ENCODE assay signal across 8 cellular contexts in the genomic region with DNA sequence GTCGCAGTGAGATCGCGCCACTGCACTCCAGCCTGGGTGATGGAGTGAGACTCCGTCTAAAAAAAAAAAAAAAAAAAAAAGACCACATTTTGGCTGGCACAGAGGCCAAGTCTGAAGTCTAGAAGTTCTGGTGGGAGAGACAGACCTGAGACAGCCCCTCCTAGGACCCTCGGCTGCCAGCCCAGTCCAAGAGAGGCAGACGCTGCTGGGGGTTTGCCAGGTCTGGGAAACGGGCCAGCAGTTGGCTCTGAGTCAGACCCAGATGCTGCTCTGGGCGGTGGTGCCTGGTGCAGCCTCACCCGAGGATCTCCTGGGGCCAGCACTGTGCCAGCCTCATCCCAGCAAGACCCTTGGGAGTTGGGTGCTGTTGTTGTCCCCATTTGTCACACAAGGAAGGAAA. TPM values are rescaled to one million over a fixed set of nuclear protein-coding genes. Genes with fewer than 3 reads are reported as not detected.
A peak's percentile ranks its signal among the peaks of the same experiment; 100 is the strongest.
DNase-seq lines count a peak whose midpoint lies in the region; ATAC-seq and TF ChIP-seq lines count a peak whose summit lies in the region.

No MANE protein-coding gene starts in this region.

- H3K36me3 ChIP-seq in Panc1 (ENCODE audit: control insufficient read depth, insufficient read depth, low read length), result no peaks in the 10 kb centered on the region

- H3K27ac ChIP-seq in Panc1 (ENCODE audit: low read length), result no peak overlapping the region
- H3K27ac ChIP-seq in coronary artery, result no peak overlapping the region

- no TSS peak for BruUV-seq in Panc1 (replicated peaks; lab: Mats Ljungman, UMichigan)

- ATAC-seq in Panc1 (0 out of 2 replicates have a peak, but pooled peaks have one; percentile 52), GM21529 (IDR thresholded peaks at IDR 0.05; ENCODE audit: unreplicated experiment) (no peak)

- POLR2A ChIA-PET in Panc1 (lab: Charles Lee), result no interaction called here

- in situ Hi-C loops in Panc1 (cut with HindIII; ENCODE audit: low pct_unique_long_range_greater_than_20kb, low sequenced_read_pairs), result no loop called here

- CTCF ChIA-PET in Panc1 (lab: Charles Lee), result no interaction called here

- DNase-seq in GM03348 (ENCODE audit: low spot score) (peak; percentile 68), Panc1 (ENCODE audit: low read depth, low spot score) (no peak), fibroblast of pulmonary artery (ENCODE audit: low read depth) (peak; percentile 64), putamen (ENCODE audit: low spot score) (peak; percentile 93), iPS-NIHi11 (ENCODE audit: low spot score) (no peak), NCI-H82 (lab: John Stamatoyannopoulos, UW) (no peak), coronary artery (ENCODE audit: low spot score) (no peak)

- H3K4me1 ChIP-seq in Panc1 (ENCODE audit: control insufficient read depth, insufficient read depth, low read length), result peaks cover 8% of the 10 kb centered on the region

- H3K4me3 ChIP-seq in Panc1 (ENCODE audit: low read depth in 2 of 2, low read length in 2 of 2) (no peak overlapping the region), fibroblast of pulmonary artery (replicated peaks; ENCODE audit: low read depth, low read length) (no peak overlapping the region), coronary artery (no peak overlapping the region)

- no peak for TF ChIP-seq CTCF in Panc1 (IDR thresholded peaks at IDR 0.05)
- no peak for TF ChIP-seq CTCF in fibroblast of pulmonary artery (IDR thresholded peaks at IDR 0.05; ENCODE audit: low read length, missing control alignments)
- TF ChIP-seq CTCF in coronary artery (IDR thresholded peaks at IDR 0.05), result no peak

- no peaks in the 10 kb centered on the region for H3K27me3 ChIP-seq in Panc1 (ENCODE audit: control insufficient read depth, insufficient read depth, low read length)

- intact Hi-C loops in Panc1 (cut with micrococcal nuclease; ENCODE audit: unreplicated experiment), result no loop called here

- H3K9me3 ChIP-seq in Panc1 (ENCODE audit: control insufficient read depth, insufficient read depth, low read depth, low read length), result no peaks in the 10 kb centered on the region

RNA-seq across cellular contexts. Expression of a gene that starts 5.8 kb away (rescaled TPM):
- total RNA-seq in Panc1 (2021; ENCODE audit: unreplicated experiment), result 1.1 TPM
- polyA plus RNA-seq in Panc1 (2012; ENCODE audit: insufficient read length), result 2.7 TPM

RNA-seq across cellular contexts. Expression of a gene that starts 37.8 kb away (rescaled TPM):
- 0.67 TPM for total RNA-seq in Panc1 (2021; ENCODE audit: unreplicated experiment)
- 0.23 TPM for polyA plus RNA-seq in Panc1 (2012; ENCODE audit: insufficient read length)

RNA-seq across cellular contexts. Expression of a gene that starts 37.8 kb away (rescaled TPM):
- total RNA-seq in Panc1 (2021; ENCODE audit: unreplicated experiment), result 56.6 TPM
- 93.7 TPM for polyA plus RNA-seq in Panc1 (2012; ENCODE audit: insufficient read length)

Comparison
In these comparisons a context has a peak if more than half of its experiments do, and no peak if none do; other contexts are left out.
1. DNase-seq: peak in GM03348 (single experiment), fibroblast of pulmonary artery (single experiment) and putamen (single experiment); none in Panc1 (single experiment), iPS-NIHi11 (single experiment), NCI-H82 (single experiment) and coronary artery (single experiment).